ENCODE assay signal across 22 cellular contexts in the genomic region with DNA sequence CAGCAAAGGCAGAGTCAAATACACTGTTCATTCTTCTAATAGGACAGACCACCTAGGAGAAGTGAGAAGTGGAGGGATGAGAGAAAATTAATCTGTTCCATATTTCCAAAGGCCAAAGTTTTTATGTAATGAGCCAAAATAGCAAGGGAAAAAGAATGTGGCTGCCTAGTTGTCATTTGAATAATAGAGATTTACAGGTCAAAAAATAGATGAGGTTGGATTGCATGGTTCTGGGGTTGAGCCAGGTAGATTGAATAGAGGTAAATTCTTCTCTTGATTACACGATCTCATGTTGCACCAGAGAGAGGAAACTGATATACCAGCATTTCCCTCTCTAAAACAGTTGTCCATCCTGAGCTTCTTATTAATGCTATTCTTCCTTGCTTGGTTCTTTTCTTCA.
"Had no signal": no experiment of that assay in that cellular context is flagged by ENCODE, and none has a peak within 500 bp of the region (broad histone marks: within the 10 kb centered on the region; RNA-seq: fewer than 3 reads in every experiment).

No MANE protein-coding gene starts in this region.

- DNase-seq: activated B cell treated with CpG ODN at 0.5 μM for 24 hours; activated CD4-positive, alpha-beta T cell treated with anti-CD3 and anti-CD28 coated beads for 36 hours; activated CD4-positive, alpha-beta T cell treated with anti-CD3 and anti-CD28 coated beads, Interleukin-2, amount 50 U/mL, for 48 hours; activated naive CD4-positive, alpha-beta T cell treated with Interleukin-2 at 50 U/mL for 16 hours; activated T-cell treated with anti-CD3 and anti-CD28 coated beads, Interleukin-2, amount 50 U/mL, for 48 hours; amygdala; colonic mucosa; glutamatergic neuron; immature natural killer cell; naive thymus-derived CD4-positive, alpha-beta T cell; sigmoid colon; stimulated activated CD4-positive, alpha-beta T cell treated with anti-CD3 and anti-CD28 coated beads, Interleukin-15, amount 100 ng/mL, for 24 hours; stomach; transverse colon had no signal

- H3K36me3 ChIP-seq: colonic mucosa, esophagus muscularis mucosa, left lung, sigmoid colon, stomach, transverse colon had no signal

- H3K4me1 ChIP-seq: colonic mucosa, esophagus muscularis mucosa, left lung, sigmoid colon had no signal

- H2AFZ ChIP-seq: hepatocyte had no signal

- FAIRE-seq: bronchial epithelial cell, frontal cortex, urothelium cell line had no signal

- H3K27ac ChIP-seq: colonic mucosa, esophagus muscularis mucosa, hepatocyte, left lung, sigmoid colon, stomach had no signal

- H3K9me3 ChIP-seq: colonic mucosa, sigmoid colon, transverse colon had no signal

- H3K27me3 ChIP-seq: colonic mucosa, esophagus muscularis mucosa, hepatocyte, left lung, sigmoid colon, stomach, transverse colon had no signal

- H3K4me2 ChIP-seq: hepatocyte, smooth muscle cell had no signal

- H3K4me3 ChIP-seq: colonic mucosa, esophagus muscularis mucosa, hepatocyte, left lung, lung, sigmoid colon, smooth muscle cell, stomach, transverse colon had no signal
